30 cellular contexts compared by ENCODE assay signal in genomic region chr13:108632649-108633167, GRCh38. TPM values are rescaled to one million over a fixed set of nuclear protein-coding genes. Genes with fewer than 3 reads are reported as not detected.
"Had no signal": no experiment of that assay in that cellular context is flagged by ENCODE, and none has a peak within 500 bp of the region (broad histone marks: within the 10 kb centered on the region; RNA-seq: fewer than 3 reads in every experiment).

No MANE protein-coding gene starts in this region.

- H3K4me1 ChIP-seq: colonic mucosa, esophagus muscularis mucosa, esophagus squamous epithelium, foreskin keratinocyte, gastrocnemius medialis, gastroesophageal sphincter, heart right ventricle had no signal

- H3K9me3 ChIP-seq: colonic mucosa, esophagus muscularis mucosa, esophagus squamous epithelium, gastrocnemius medialis, gastroesophageal sphincter, heart left ventricle, heart right ventricle had no signal

- H3K4me3 ChIP-seq: colonic mucosa, coronary artery, dorsolateral prefrontal cortex, esophagus muscularis mucosa, esophagus squamous epithelium, gastrocnemius medialis, gastroesophageal sphincter, heart left ventricle, heart right ventricle, hepatocyte had no signal

- H3K79me2 ChIP-seq: hepatocyte had no signal

- H3K4me2 ChIP-seq: hepatocyte had no signal

- H3K27me3 ChIP-seq: colonic mucosa, esophagus squamous epithelium, foreskin keratinocyte, gastrocnemius medialis, heart left ventricle had no signal

- H2AFZ ChIP-seq: hepatocyte had no signal

- DNase-seq: colonic mucosa; cortex of kidney; dermis blood vessel endothelial cell; dorsolateral prefrontal cortex; effector CD4-positive, alpha-beta T cell; effector CD8-positive, alpha-beta T cell; effector memory CD4-positive, alpha-beta T cell; effector memory CD8-positive, alpha-beta T cell; endodermal cell; erythroblast; esophagus squamous epithelium; foreskin fibroblast; foreskin keratinocyte; foreskin melanocyte; gastrocnemius medialis; glutamatergic neuron; head of caudate nucleus; heart left ventricle; heart right ventricle had no signal

- ATAC-seq: effector memory CD8-positive, alpha-beta T cell; esophagus mucosa; foreskin keratinocyte; gastrocnemius medialis; gastroesophageal sphincter; heart left ventricle; heart right ventricle had no signal

- H3K36me3 ChIP-seq: colonic mucosa, esophagus muscularis mucosa, esophagus squamous epithelium, gastrocnemius medialis, gastroesophageal sphincter, heart left ventricle, heart right ventricle had no signal

- H3K27ac ChIP-seq: colonic mucosa, coronary artery, dorsolateral prefrontal cortex, epithelial cell of prostate, esophagus muscularis mucosa, esophagus squamous epithelium, foreskin keratinocyte, gastrocnemius medialis, gastroesophageal sphincter, heart left ventricle, heart right ventricle, hepatocyte had no signal

- FAIRE-seq: colon, endometrium, endothelial cell of umbilical vein, frontal cortex had no signal

RNA-seq across cellular contexts. Expression of gene MYO16, which starts 3.3 kb away (rescaled TPM):
- total RNA-seq: dermis blood vessel endothelial cell, dermis microvascular lymphatic vessel endothelial cell had no signal
